32 cellular contexts compared by ENCODE assay signal in genomic region chr11:93940395-93940794, GRCh38.
"Had no signal": no experiment of that assay in that cellular context is flagged by ENCODE, and none has a peak within 500 bp of the region (broad histone marks: within the 10 kb centered on the region; RNA-seq: fewer than 3 reads in every experiment).

No MANE protein-coding gene starts in this region.

- H3K27ac ChIP-seq: adrenal gland, body of pancreas, cardiac muscle cell, colonic mucosa, esophagus muscularis mucosa, gastroesophageal sphincter, heart right ventricle, VCaP had no signal

- FAIRE-seq: TTC549 had no signal

- H3K4me1 ChIP-seq: adrenal gland, body of pancreas, colonic mucosa, esophagus muscularis mucosa, gastroesophageal sphincter, heart right ventricle had no signal

- H3K36me3 ChIP-seq: adrenal gland, cardiac muscle cell, colonic mucosa, esophagus muscularis mucosa, gastroesophageal sphincter, heart right ventricle had no signal

- DNase-seq: activated CD4-positive, alpha-beta T cell treated with anti-CD3 and anti-CD28 coated beads for 1 hour; activated CD4-positive, alpha-beta T cell treated with anti-CD3 and anti-CD28 coated beads for 4 hours; activated CD4-positive, alpha-beta T cell treated with anti-CD3 and anti-CD28 coated beads, Interleukin-2, amount 10 ng/mL, durations not matched to agents 7 days and 5 days; activated CD4-positive, alpha-beta T cell treated with anti-CD3 and anti-CD28 coated beads, Interleukin-2, amount 50 U/mL, for 4 hours; activated CD8-positive, alpha-beta memory T cell treated with anti-CD3 and anti-CD28 coated beads for 24 hours; activated CD8-positive, alpha-beta T cell treated with anti-CD3 and anti-CD28 coated beads for 36 hours; activated effector memory CD4-positive, alpha-beta T cell treated with Interleukin-2 at 50 U/mL for 16 hours; activated gamma-delta T cell treated with Interleukin-2 at 50 U/mL for 16 hours; activated naive CD4-positive, alpha-beta T cell treated with anti-CD3 and anti-CD28 coated beads, Interleukin-2, amount 50 U/mL, for 16 hours; activated naive CD4-positive, alpha-beta T cell treated with Interleukin-2 at 50 U/mL for 16 hours; activated naive CD8-positive, alpha-beta T cell treated with anti-CD3 and anti-CD28 coated beads for 36 hours; activated naive CD8-positive, alpha-beta T cell treated with anti-CD3 and anti-CD28 coated beads, Interleukin-2, amount 50 U/mL, for 24 hours; activated T-cell treated with anti-CD3 and anti-CD28 coated beads, Interleukin-2, amount 50 U/mL, for 4 hours; adrenal gland; amygdala; aorta; body of pancreas; central memory CD4-positive, alpha-beta T cell; cerebellar nuclear complex; colonic mucosa; effector memory CD4-positive, alpha-beta T cell; endodermal cell; erythroblast; heart right ventricle; T-helper 2 cell had no signal

- H3K4me3 ChIP-seq: adrenal gland, body of pancreas, cardiac muscle cell, colonic mucosa, esophagus muscularis mucosa, gastroesophageal sphincter, heart right ventricle had no signal

- H3K27me3 ChIP-seq: body of pancreas, cardiac muscle cell, colonic mucosa, gastroesophageal sphincter had no signal

- ATAC-seq: activated CD8-positive, alpha-beta T cell treated with anti-CD3 and anti-CD28 coated beads for 36 hours; activated naive CD8-positive, alpha-beta T cell treated with anti-CD3 and anti-CD28 coated beads, Interleukin-2, amount 50 U/mL, for 24 hours; activated T-cell treated with anti-CD3 and anti-CD28 coated beads, Interleukin-2, amount 50 U/mL, for 4 hours; activated T-helper 17 cell treated with anti-CD3 and anti-CD28 coated beads, Interleukin-2, amount 50 U/mL, for 72 hours; body of pancreas; gastroesophageal sphincter; heart right ventricle; WTC11 had no signal

- H3K9me3 ChIP-seq: adrenal gland, body of pancreas, colonic mucosa, esophagus muscularis mucosa, gastroesophageal sphincter, heart right ventricle had no signal
